ENCODE assay signal across 3 cellular contexts in the genomic region with DNA sequence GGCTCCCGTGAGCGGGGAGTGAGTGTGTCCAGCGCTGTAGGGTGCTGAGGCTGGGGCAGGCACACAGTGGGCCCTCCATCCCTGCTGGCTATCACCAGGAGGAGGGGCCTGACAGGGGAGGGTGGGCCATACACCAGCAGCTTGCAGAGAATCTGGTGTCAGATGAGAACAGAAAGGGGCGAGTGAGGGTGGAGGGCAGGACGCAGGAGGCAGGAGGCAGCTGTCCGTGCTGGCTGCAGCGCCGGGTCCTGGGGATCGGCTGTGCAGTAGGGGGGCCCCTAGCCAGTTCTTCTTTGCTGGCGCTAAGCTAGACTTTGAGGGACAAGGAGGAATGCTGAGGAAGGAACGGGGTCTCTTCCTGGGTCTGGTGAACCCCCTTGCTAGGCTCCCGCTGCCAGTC.
TF ChIP-seq lines count a peak whose summit lies in the region.

No MANE protein-coding gene starts in this region.

TF ChIP-seq in HepG2, 621 proteins besides CTCF, POLR2A, EP300 and RAD21:
- 0 out of 2 replicates have a peak, but pooled peaks have one; percentile 9 for TF ChIP-seq MTF2 (CRISPR knock-in tag; IDR thresholded peaks at IDR 0.05; ENCODE audit: borderline replicate concordance)
- TF ChIP-seq, protein P1, sequence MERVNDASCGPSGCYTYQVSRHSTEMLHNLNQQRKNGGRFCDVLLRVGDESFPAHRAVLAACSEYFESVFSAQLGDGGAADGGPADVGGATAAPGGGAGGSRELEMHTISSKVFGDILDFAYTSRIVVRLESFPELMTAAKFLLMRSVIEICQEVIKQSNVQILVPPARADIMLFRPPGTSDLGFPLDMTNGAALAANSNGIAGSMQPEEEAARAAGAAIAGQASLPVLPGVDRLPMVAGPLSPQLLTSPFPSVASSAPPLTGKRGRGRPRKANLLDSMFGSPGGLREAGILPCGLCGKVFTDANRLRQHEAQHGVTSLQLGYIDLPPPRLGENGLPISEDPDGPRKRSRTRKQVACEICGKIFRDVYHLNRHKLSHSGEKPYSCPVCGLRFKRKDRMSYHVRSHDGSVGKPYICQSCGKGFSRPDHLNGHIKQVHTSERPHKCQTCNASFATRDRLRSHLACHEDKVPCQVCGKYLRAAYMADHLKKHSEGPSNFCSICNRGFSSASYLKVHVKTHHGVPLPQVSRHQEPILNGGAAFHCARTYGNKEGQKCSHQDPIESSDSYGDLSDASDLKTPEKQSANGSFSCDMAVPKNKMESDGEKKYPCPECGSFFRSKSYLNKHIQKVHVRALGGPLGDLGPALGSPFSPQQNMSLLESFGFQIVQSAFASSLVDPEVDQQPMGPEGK (CRISPR knock-in tag; IDR thresholded peaks at IDR 0.05) = no peak

TF ChIP-seq in HEK293, 187 proteins besides CTCF, POLR2A, EP300 and RAD21:
- 0 out of 2 replicates have a peak, but pooled peaks have one; percentile 12 for TF ChIP-seq ZIC2 (tag by site-specific recombination; IDR thresholded peaks at IDR 0.05)
- TF ChIP-seq GLIS2 (tag by site-specific recombination; IDR thresholded peaks at IDR 0.05) = 0 out of 2 replicates have a peak, but pooled peaks have one; percentile 20
- no peak for TF ChIP-seq IKZF3 (tag by site-specific recombination; IDR thresholded peaks at IDR 0.05)
- TF ChIP-seq ZNF747 (tag by site-specific recombination; IDR thresholded peaks at IDR 0.05) = no peak
- no peak for TF ChIP-seq ZNF366 (tag by site-specific recombination; conservative IDR thresholded peaks at IDR 0.05)
- TF ChIP-seq SP2 (tag by site-specific recombination; IDR thresholded peaks at IDR 0.05) = 0 out of 2 replicates have a peak, but pooled peaks have one; percentile 10
- TF ChIP-seq ZNF76 (tag by site-specific recombination; IDR thresholded peaks at IDR 0.05; ENCODE audit: borderline replicate concordance, low read depth) = no peak
- TF ChIP-seq ZBTB1 (tag by site-specific recombination; IDR thresholded peaks at IDR 0.05) = no peak
- no peak for TF ChIP-seq ZSCAN23 (tag by site-specific recombination; IDR thresholded peaks at IDR 0.05)
- TF ChIP-seq, protein P2, sequence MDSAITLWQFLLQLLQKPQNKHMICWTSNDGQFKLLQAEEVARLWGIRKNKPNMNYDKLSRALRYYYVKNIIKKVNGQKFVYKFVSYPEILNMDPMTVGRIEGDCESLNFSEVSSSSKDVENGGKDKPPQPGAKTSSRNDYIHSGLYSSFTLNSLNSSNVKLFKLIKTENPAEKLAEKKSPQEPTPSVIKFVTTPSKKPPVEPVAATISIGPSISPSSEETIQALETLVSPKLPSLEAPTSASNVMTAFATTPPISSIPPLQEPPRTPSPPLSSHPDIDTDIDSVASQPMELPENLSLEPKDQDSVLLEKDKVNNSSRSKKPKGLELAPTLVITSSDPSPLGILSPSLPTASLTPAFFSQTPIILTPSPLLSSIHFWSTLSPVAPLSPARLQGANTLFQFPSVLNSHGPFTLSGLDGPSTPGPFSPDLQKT (IDR thresholded peaks at IDR 0.05; ENCODE audit: borderline replicate concordance, low read depth, low read length) = no peak

TF ChIP-seq in H1, 55 proteins besides CTCF, POLR2A, EP300 and RAD21:
- TF ChIP-seq SP2 (IDR thresholded peaks at IDR 0.05; ENCODE audit: low read length) = no peak
- TF ChIP-seq CHD2 (IDR thresholded peaks at IDR 0.05; ENCODE audit: low read length) = no peak
- TF ChIP-seq, protein P3, sequence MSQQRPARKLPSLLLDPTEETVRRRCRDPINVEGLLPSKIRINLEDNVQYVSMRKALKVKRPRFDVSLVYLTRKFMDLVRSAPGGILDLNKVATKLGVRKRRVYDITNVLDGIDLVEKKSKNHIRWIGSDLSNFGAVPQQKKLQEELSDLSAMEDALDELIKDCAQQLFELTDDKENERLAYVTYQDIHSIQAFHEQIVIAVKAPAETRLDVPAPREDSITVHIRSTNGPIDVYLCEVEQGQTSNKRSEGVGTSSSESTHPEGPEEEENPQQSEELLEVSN (IDR thresholded peaks at IDR 0.05) = no peak
- no peak for TF ChIP-seq RNF2 (IDR thresholded peaks at IDR 0.05; ENCODE audit: borderline replicate concordance, low read depth, low read length, missing control alignments, poor library complexity, severe bottlenecking)
- TF ChIP-seq SP1 (IDR thresholded peaks at IDR 0.05; ENCODE audit: low read depth, low read length) = no peak
- no peak for TF ChIP-seq TAF7 (optimal IDR thresholded peaks at IDR 0.05; ENCODE audit: borderline replicate concordance, low read depth, low read length)
- no peak for TF ChIP-seq CBX5 (IDR thresholded peaks at IDR 0.05; ENCODE audit: low read depth, low read length)
- no peak for TF ChIP-seq SIRT6 (IDR thresholded peaks at IDR 0.05; ENCODE audit: low read length)
- TF ChIP-seq BCL11A (IDR thresholded peaks at IDR 0.05; ENCODE audit: low read depth in 2 of 2, low read length in 2 of 2) = no peak
- TF ChIP-seq, protein P4, sequence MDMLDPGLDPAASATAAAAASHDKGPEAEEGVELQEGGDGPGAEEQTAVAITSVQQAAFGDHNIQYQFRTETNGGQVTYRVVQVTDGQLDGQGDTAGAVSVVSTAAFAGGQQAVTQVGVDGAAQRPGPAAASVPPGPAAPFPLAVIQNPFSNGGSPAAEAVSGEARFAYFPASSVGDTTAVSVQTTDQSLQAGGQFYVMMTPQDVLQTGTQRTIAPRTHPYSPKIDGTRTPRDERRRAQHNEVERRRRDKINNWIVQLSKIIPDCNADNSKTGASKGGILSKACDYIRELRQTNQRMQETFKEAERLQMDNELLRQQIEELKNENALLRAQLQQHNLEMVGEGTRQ (IDR thresholded peaks at IDR 0.05; ENCODE audit: low read length) = no peak
- no peak for TF ChIP-seq JUN (IDR thresholded peaks at IDR 0.05; ENCODE audit: low read depth, low read length)
- no peak for TF ChIP-seq PHF8 (conservative IDR thresholded peaks at IDR 0.05; ENCODE audit: low read depth, low read length)
